24 cellular contexts compared by ENCODE assay signal in the genomic region with DNA sequence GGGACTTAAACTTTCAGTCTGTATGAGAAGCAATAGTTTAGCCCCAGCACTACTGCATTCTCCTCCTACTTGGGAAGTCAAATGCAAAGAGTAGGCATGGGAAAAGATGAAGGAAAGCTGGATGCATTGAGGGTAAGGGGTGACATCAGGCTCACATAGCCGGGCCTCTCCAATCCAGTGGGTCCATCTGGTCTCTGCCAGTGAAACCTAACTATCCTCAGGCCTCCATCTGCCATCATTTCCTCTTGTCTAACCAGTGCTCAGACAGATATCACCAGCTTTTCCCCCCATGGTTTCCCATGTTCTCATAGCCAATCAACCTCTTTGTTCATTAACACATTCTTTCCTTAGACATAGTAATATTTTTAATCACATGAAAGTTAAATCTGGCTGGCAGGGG.
"Had no signal": no experiment of that assay in that cellular context is flagged by ENCODE, and none has a peak within 500 bp of the region (broad histone marks: within the 10 kb centered on the region; RNA-seq: fewer than 3 reads in every experiment).

No MANE protein-coding gene starts in this region.

- DNase-seq: activated CD4-positive, alpha-beta memory T cell treated with anti-CD3 and anti-CD28 coated beads, Interleukin-2, amount 10 ng/mL, durations not matched to agents 7 days and 5 days; activated CD4-positive, alpha-beta T cell treated with anti-CD3 and anti-CD28 coated beads for 1 hour; activated CD4-positive, alpha-beta T cell treated with anti-CD3 and anti-CD28 coated beads for 4 hours; activated CD4-positive, alpha-beta T cell treated with anti-CD3 and anti-CD28 coated beads, Interleukin-2, amount 10 ng/mL, durations not matched to agents 7 days and 5 days; activated CD4-positive, alpha-beta T cell treated with anti-CD3 and anti-CD28 coated beads, Interleukin-2, amount 50 U/mL, for 4 hours; activated effector memory CD4-positive, alpha-beta T cell treated with anti-CD3 and anti-CD28 coated beads, Interleukin-2, amount 50 U/mL, for 16 hours; activated naive CD4-positive, alpha-beta T cell treated with anti-CD3 and anti-CD28 coated beads for 36 hours; activated naive CD8-positive, alpha-beta T cell treated with anti-CD3 and anti-CD28 coated beads for 36 hours; activated naive CD8-positive, alpha-beta T cell treated with anti-CD3 and anti-CD28 coated beads, Interleukin-2, amount 50 U/mL, for 24 hours; activated T-cell treated with anti-CD3 and anti-CD28 coated beads, Interleukin-2, amount 50 U/mL, for 4 hours; adrenal gland; amygdala; aorta; body of pancreas; caudate nucleus; cortex of kidney; dermis blood vessel endothelial cell; effector CD4-positive, alpha-beta T cell; effector memory CD8-positive, alpha-beta T cell; erythroblast; foreskin melanocyte; heart right ventricle; T-helper 17 cell; T1000 had no signal
